7 cellular contexts compared by ENCODE assay signal in the genomic region with DNA sequence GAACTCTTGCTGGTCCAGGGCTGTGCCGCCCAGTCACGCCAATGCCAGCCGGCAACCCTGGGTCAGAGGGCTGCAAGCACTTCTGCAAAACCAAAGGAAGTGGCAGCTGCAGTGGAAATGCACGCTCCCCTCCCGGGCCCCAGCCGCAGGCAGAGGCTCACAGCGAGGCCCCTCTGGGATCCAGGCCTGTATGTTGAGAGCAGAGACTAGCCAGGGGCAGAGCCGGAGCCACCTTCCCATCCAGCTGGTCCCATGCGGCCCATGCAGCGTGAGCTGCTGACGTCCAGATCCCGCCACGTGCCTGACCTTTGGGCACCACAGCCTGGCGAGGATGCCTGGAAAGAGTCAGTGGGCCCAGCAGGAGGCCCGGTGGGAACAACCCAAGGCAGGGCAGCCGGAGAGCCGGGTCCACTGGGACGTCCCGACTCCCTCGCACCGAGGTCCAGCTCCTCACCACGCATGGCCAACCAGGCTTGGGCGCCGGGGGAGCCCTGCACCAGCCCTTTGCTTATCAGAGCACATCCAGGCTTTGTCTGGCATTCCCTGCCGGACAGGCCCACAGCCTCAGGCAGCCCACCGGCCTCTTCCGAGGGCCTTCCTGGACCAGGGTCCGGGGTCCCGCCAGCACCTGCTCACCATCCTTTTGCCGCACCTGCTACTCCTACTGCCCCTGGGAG. TPM values are rescaled to one million over a fixed set of nuclear protein-coding genes. Genes with fewer than 3 reads are reported as not detected.
A peak's percentile ranks its signal among the peaks of the same experiment; 100 is the strongest.
DNase-seq lines count a peak whose midpoint lies in the region; ATAC-seq, FAIRE-seq and TF ChIP-seq lines count a peak whose summit lies in the region.

No MANE protein-coding gene starts in this region.

- H3F3A ChIP-seq in Loucy (ENCODE audit: low read depth): no peaks in the 10 kb centered on the region

- ATAC-seq in HG02870 (IDR thresholded peaks at IDR 0.05; ENCODE audit: unreplicated experiment) (no peak), HG03565 (IDR thresholded peaks at IDR 0.05; ENCODE audit: unreplicated experiment) (no peak)

- no peak overlapping the region for H2AFZ ChIP-seq in Loucy (ENCODE audit: low read length)

- peaks cover 46% of the 10 kb centered on the region for H3K4me1 Mint-ChIP-seq in activated T-helper 2 cell treated with anti-CD3 and anti-CD28 coated beads, Interferon-gamma antibody, Interleukin-2, Interleukin-4, amounts not matched to agents 10 μg/mL and 5 μg/mL and 100 μg/mL, durations not matched to agents 14 hours and 24 hours and 36 hours (ENCODE audit: low read depth)

- intact Hi-C loops in activated T-helper 2 cell treated with anti-CD3 and anti-CD28 coated beads, Interferon-gamma antibody, Interleukin-2, Interleukin-4, amounts not matched to agents 10 μg/mL and 5 μg/mL and 100 μg/mL, durations not matched to agents 14 hours and 24 hours and 36 hours (cut with micrococcal nuclease): loop anchor here (1.0 to 10.0 kb wide), 3 partner anchors 16 to 234 kb away; no protein-coding TSS in a partner anchor
- intact Hi-C loops in kidney (cut with DNase I): no loop called here

- TF ChIP-seq POLR2A in suprapubic skin (IDR thresholded peaks at IDR 0.05): no peak

- H3K9ac ChIP-seq in Loucy (ENCODE audit: low read depth, low read length, poor library complexity, severe bottlenecking) (peak overlapping the region; percentile 70), kidney (ENCODE audit: low read length in 2 of 2) (no peak overlapping the region)

- H4K20me1 ChIP-seq in Loucy (ENCODE audit: insufficient read depth, low read length, poor library complexity, severe bottlenecking): no peaks in the 10 kb centered on the region

- H3K4me3 ChIP-seq in Loucy (ENCODE audit: low read length, poor library complexity, severe bottlenecking) (peak overlapping the region; percentile 47), kidney (ENCODE audit: low read length in 2 of 2) (no peak overlapping the region), suprapubic skin (peak overlapping the region; percentile 5)

- H3K4me1 ChIP-seq in Loucy (ENCODE audit: insufficient read depth, low read length, poor library complexity, severe bottlenecking): peaks cover 51% of the 10 kb centered on the region
- peaks cover 0 to 15% of the 10 kb centered on the region in 2 donors for H3K4me1 ChIP-seq in kidney (ENCODE audit: control insufficient read depth in 1 of 2, insufficient read depth in 1 of 2, low read depth in 1 of 2, low read length in 2 of 2)
- peaks cover 26% of the 10 kb centered on the region for H3K4me1 ChIP-seq in suprapubic skin

- H3K36me3 Mint-ChIP-seq in activated T-helper 2 cell treated with anti-CD3 and anti-CD28 coated beads, Interferon-gamma antibody, Interleukin-2, Interleukin-4, amounts not matched to agents 10 μg/mL and 5 μg/mL and 100 μg/mL, durations not matched to agents 14 hours and 24 hours and 36 hours (ENCODE audit: low read depth): peaks cover 39% of the 10 kb centered on the region

- H3K27ac ChIP-seq in kidney (ENCODE audit: low read depth in 2 of 2, low read length in 2 of 2) (peak overlapping the region; percentile 22 to 72), suprapubic skin (peak overlapping the region; percentile 10)

- peak overlapping the region; percentile 76 for H3K4me3 Mint-ChIP-seq in activated T-helper 2 cell treated with anti-CD3 and anti-CD28 coated beads, Interferon-gamma antibody, Interleukin-2, Interleukin-4, amounts not matched to agents 10 μg/mL and 5 μg/mL and 100 μg/mL, durations not matched to agents 14 hours and 24 hours and 36 hours (ENCODE audit: low read depth)

- peak overlapping the region; percentile 97 for H3K27ac Mint-ChIP-seq in activated T-helper 2 cell treated with anti-CD3 and anti-CD28 coated beads, Interferon-gamma antibody, Interleukin-2, Interleukin-4, amounts not matched to agents 10 μg/mL and 5 μg/mL and 100 μg/mL, durations not matched to agents 14 hours and 24 hours and 36 hours

- no peak for DNase-seq in activated T-helper 2 cell treated with anti-CD3 and anti-CD28 coated beads, Interferon-gamma antibody, Interleukin-2, Interleukin-4, amounts not matched to agents 10 μg/mL and 5 μg/mL and 100 μg/mL, durations not matched to agents 14 hours and 24 hours and 36 hours (ENCODE audit: low spot score)
- DNase-seq in kidney (peak; percentile 85), suprapubic skin (ENCODE audit: low spot score in 2 of 2) (peak in 1 of 2 donors; percentile 72), ACHN (no peak)

- no peak for TF ChIP-seq EP300 in suprapubic skin (IDR thresholded peaks at IDR 0.05)

- H3K9me3 ChIP-seq in Loucy (ENCODE audit: insufficient read depth, low read depth, low read length): no peaks in the 10 kb centered on the region
- H3K9me3 ChIP-seq in kidney (ENCODE audit: control insufficient read depth in 1 of 2, low read length in 2 of 2): no peaks in the 10 kb centered on the region
- H3K9me3 ChIP-seq in suprapubic skin: no peaks in the 10 kb centered on the region

- no peaks in the 10 kb centered on the region for H3K9me3 Mint-ChIP-seq in activated T-helper 2 cell treated with anti-CD3 and anti-CD28 coated beads, Interferon-gamma antibody, Interleukin-2, Interleukin-4, amounts not matched to agents 10 μg/mL and 5 μg/mL and 100 μg/mL, durations not matched to agents 14 hours and 24 hours and 36 hours

- no peaks in the 10 kb centered on the region for H3K36me3 ChIP-seq in Loucy (ENCODE audit: insufficient read depth, low read length)
- no peaks in the 10 kb centered on the region for H3K36me3 ChIP-seq in kidney (ENCODE audit: control insufficient read depth in 1 of 2, insufficient read depth in 2 of 2, low read length in 2 of 2)
- H3K36me3 ChIP-seq in suprapubic skin: no peaks in the 10 kb centered on the region

- TF ChIP-seq CTCF in Loucy (conservative IDR thresholded peaks at IDR 0.05; ENCODE audit: low read length) (no peak), kidney (IDR thresholded peaks at IDR 0.05; ENCODE audit: borderline replicate concordance, extremely low read depth, insufficient read depth) (no peak), suprapubic skin (IDR thresholded peaks at IDR 0.05) (no peak)

- H3K9me2 ChIP-seq in Loucy (replicated peaks; ENCODE audit: low read depth, low read length): no peaks in the 10 kb centered on the region

- H3K79me2 ChIP-seq in Loucy (ENCODE audit: insufficient read depth, low read length): peaks cover 7% of the 10 kb centered on the region; the same call in 1 of the 2 replicates

- H3K27me3 ChIP-seq in Loucy (ENCODE audit: insufficient read depth, low read length, poor library complexity, severe bottlenecking) (no peaks in the 10 kb centered on the region), suprapubic skin (no peaks in the 10 kb centered on the region)

- H3K27me3 Mint-ChIP-seq in activated T-helper 2 cell treated with anti-CD3 and anti-CD28 coated beads, Interferon-gamma antibody, Interleukin-2, Interleukin-4, amounts not matched to agents 10 μg/mL and 5 μg/mL and 100 μg/mL, durations not matched to agents 14 hours and 24 hours and 36 hours (ENCODE audit: low read depth): no peaks in the 10 kb centered on the region

- in situ Hi-C loops in ACHN (cut with HindIII; ENCODE audit: low pct_ligation_motif_present, low pct_unique_long_range_greater_than_20kb, low sequenced_read_pairs): no loop called here

- no peak for FAIRE-seq in kidney (lab: Jason Lieb, UNC)

- peak overlapping the region; percentile 67 for H3K4me2 ChIP-seq in Loucy (ENCODE audit: low read depth, low read length, poor library complexity, severe bottlenecking)

- 60% methylated on average over 11 of the region's 30 CpGs for WGBS in suprapubic skin

RNA-seq across cellular contexts. Expression of a gene that starts 4.3 kb away (rescaled TPM):
- 27.1 and 29.8 TPM in 2 replicates for total RNA-seq in activated T-helper 2 cell treated with anti-CD3 and anti-CD28 coated beads, Interferon-gamma antibody, Interleukin-2, Interleukin-4, amounts not matched to agents 10 μg/mL and 5 μg/mL and 100 μg/mL, durations not matched to agents 14 hours and 24 hours and 36 hours
- total RNA-seq in kidney: 4.2 TPM
- polyA plus RNA-seq in kidney (ENCODE audit: insufficient read depth, low read depth, low replicate concordance): 0.17 TPM
- 1 to 10 TPM in 2 of 4 donors, under 1 TPM in 2; 0.95 to 2.7 (median 1.3) TPM for total RNA-seq in suprapubic skin

RNA-seq across cellular contexts. Expression of a gene that starts 40.0 kb away (rescaled TPM):
- 47.7 and 49.6 TPM in 2 replicates for total RNA-seq in activated T-helper 2 cell treated with anti-CD3 and anti-CD28 coated beads, Interferon-gamma antibody, Interleukin-2, Interleukin-4, amounts not matched to agents 10 μg/mL and 5 μg/mL and 100 μg/mL, durations not matched to agents 14 hours and 24 hours and 36 hours
- total RNA-seq in kidney: 6.3 TPM
- 4.1 TPM for polyA plus RNA-seq in kidney (ENCODE audit: insufficient read depth, low read depth, low replicate concordance)
- 10 to 100 TPM; 27.7 to 38.6 (median 35.8) TPM for total RNA-seq in suprapubic skin

Comparison
In these comparisons a context has a peak if more than half of its experiments do, and no peak if none do; other contexts are left out.
1. H3K4me3 ChIP-seq: peak in Loucy (single experiment) and suprapubic skin (single experiment); none in kidney (0 of 2).